ENCODE assay signal across 24 cellular contexts in the genomic region with DNA sequence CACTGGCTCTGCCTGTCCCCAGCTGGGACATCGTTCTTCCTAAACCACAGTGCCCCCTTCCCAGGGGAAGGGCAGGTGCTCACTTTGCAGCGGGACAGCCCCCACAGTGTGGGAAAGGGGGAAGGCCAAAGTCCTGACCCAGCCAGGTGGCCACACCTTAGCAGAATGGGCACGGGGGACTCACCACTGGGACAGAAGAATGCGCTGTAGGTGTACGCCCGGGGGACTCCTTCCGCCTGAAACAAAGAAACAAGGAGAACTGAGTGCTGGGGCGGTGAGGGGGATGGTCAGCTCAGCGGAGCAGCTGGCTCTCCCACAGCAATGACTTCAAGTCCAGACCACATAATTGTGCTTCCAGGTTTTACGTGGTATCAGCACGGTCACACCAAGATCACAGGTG. TPM values are rescaled to one million over a fixed set of nuclear protein-coding genes. Genes with fewer than 3 reads are reported as not detected.
"Had no signal": no experiment of that assay in that cellular context is flagged by ENCODE, and none has a peak within 500 bp of the region (broad histone marks: within the 10 kb centered on the region; RNA-seq: fewer than 3 reads in every experiment).

No MANE protein-coding gene starts in this region.

- H3K36me3 Mint-ChIP-seq: activated CD8-positive, alpha-beta memory T cell treated with anti-CD3 and anti-CD28 coated beads, Interleukin-2, amount 10 ng/mL, durations not matched to agents 7 days and 5 days; activated naive CD4-positive, alpha-beta T cell treated with anti-CD3 and anti-CD28 coated beads, Interleukin-2, amount 50 U/mL, for 24 hours had no signal

- H3K4me1 ChIP-seq: SJSA1 had no signal

- H3K27me3 Mint-ChIP-seq: activated naive CD4-positive, alpha-beta T cell treated with anti-CD3 and anti-CD28 coated beads, Interleukin-2, amount 50 U/mL, for 24 hours; activated T-cell treated with anti-CD3 and anti-CD28 coated beads, Interleukin-2, amount 50 U/mL, for 24 hours had no signal

- H3K27ac Mint-ChIP-seq: activated CD8-positive, alpha-beta memory T cell treated with anti-CD3 and anti-CD28 coated beads, Interleukin-2, amount 10 ng/mL, durations not matched to agents 7 days and 5 days; activated naive CD4-positive, alpha-beta T cell treated with anti-CD3 and anti-CD28 coated beads, Interleukin-2, amount 50 U/mL, for 24 hours; activated T-cell treated with anti-CD3 and anti-CD28 coated beads, Interleukin-2, amount 50 U/mL, for 24 hours; activated T-helper 1 cell treated with anti-CD3 and anti-CD28 coated beads, Interleukin-12 subunit alpha, Interleukin-12 subunit beta, Interleukin-2, Interleukin-4 antibody, amounts not matched to agents 30 ng/mL and 10 ng/mL and 1 ng/mL, durations not matched to agents 14 hours and 24 hours and 36 hours; T-helper 1 cell treated with Interleukin-12 subunit alpha and Interleukin-12 subunit beta and Interleukin-4 antibody, amounts not matched to agents 30 μg/mL and 1 μg/mL, for 36 hours had no signal

- H3K4me3 Mint-ChIP-seq: activated CD8-positive, alpha-beta memory T cell treated with anti-CD3 and anti-CD28 coated beads, Interleukin-2, amount 10 ng/mL, durations not matched to agents 7 days and 5 days; activated naive CD4-positive, alpha-beta T cell treated with anti-CD3 and anti-CD28 coated beads, Interleukin-2, amount 50 U/mL, for 24 hours; activated T-cell treated with anti-CD3 and anti-CD28 coated beads, Interleukin-2, amount 50 U/mL, for 24 hours; activated T-helper 1 cell treated with anti-CD3 and anti-CD28 coated beads, Interleukin-12 subunit alpha, Interleukin-12 subunit beta, Interleukin-2, Interleukin-4 antibody, amounts not matched to agents 30 ng/mL and 10 ng/mL and 1 ng/mL, durations not matched to agents 14 hours and 24 hours and 36 hours; T-helper 1 cell treated with Interleukin-12 subunit alpha and Interleukin-12 subunit beta and Interleukin-4 antibody, amounts not matched to agents 30 μg/mL and 1 μg/mL, for 36 hours had no signal

- H3K4me1 Mint-ChIP-seq: activated CD8-positive, alpha-beta memory T cell treated with anti-CD3 and anti-CD28 coated beads, Interleukin-2, amount 10 ng/mL, durations not matched to agents 7 days and 5 days; activated naive CD4-positive, alpha-beta T cell treated with anti-CD3 and anti-CD28 coated beads, Interleukin-2, amount 50 U/mL, for 24 hours had no signal

- H3K36me3 ChIP-seq: SJSA1 had no signal

- DNase-seq: activated CD4-positive, alpha-beta T cell treated with anti-CD3 and anti-CD28 coated beads for 48 hours; activated CD4-positive, alpha-beta T cell treated with anti-CD3 and anti-CD28 coated beads, Interleukin-2, amount 50 U/mL, for 48 hours; activated CD4-positive, CD25-positive, alpha-beta regulatory T cell treated with anti-CD3 and anti-CD28 coated beads, Interleukin-2, amount 50 U/mL, for 72 hours; activated CD8-positive, alpha-beta memory T cell treated with anti-CD3 and anti-CD28 coated beads, Interleukin-2, amount 10 ng/mL, durations not matched to agents 7 days and 5 days; activated effector memory CD4-positive, alpha-beta T cell treated with Interleukin-2 at 50 U/mL for 16 hours; activated naive CD4-positive, alpha-beta T cell; activated T-cell treated with anti-CD3 and anti-CD28 coated beads, Interleukin-2, amount 50 U/mL, for 24 hours; aorta; Kasumi-1; NCI-H1105 treated with DMSO at 0.1 percent for 48 hours; NCI-H1436 treated with DMSO at 0.1 percent for 48 hours; NCI-H187; NCI-H2081; NCI-H510A treated with DMSO at 0.1 percent for 48 hours; NCI-H69; NK-92 treated with Interleukin-12 subunit alpha and Interleukin-12 subunit beta, amount 100 ng/mL, for 24 hours; PC-3; SHP77; SW 1271 had no signal

- H3K27ac ChIP-seq: SJSA1 had no signal

- H3K4me3 ChIP-seq: SJSA1 had no signal

- H3K27me3 ChIP-seq: SJSA1 had no signal

RNA-seq across cellular contexts. Expression of gene F2RL3, which starts 49.4 kb away (rescaled TPM):
- total RNA-seq: activated T-helper 1 cell treated with anti-CD3 and anti-CD28 coated beads, Interleukin-12 subunit alpha, Interleukin-12 subunit beta, Interleukin-2, Interleukin-4 antibody, amounts not matched to agents 30 ng/mL and 10 ng/mL and 1 ng/mL, durations not matched to agents 14 hours and 24 hours and 36 hours; bronchial epithelial cell had no signal
